ENCODE assay signal across 2 cellular contexts in the genomic region with DNA sequence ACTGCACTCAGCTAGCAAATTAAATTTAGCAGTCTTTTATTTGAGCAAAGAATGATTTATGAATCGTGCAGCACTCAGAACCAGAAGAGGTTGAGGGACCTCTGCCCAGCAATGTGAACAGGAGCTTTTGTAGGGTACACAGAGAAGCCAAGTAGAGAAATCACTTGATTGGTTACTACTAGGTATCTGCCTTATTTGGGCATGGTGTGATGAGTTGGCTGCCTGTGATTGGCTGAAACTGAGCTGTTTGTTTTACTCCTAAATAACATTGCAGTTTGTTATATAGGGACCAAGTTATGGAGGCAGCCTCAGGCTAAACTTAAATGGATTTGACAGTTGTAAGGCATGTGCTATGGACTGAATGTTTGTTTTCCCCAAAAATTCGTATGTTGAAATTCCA.
TF ChIP-seq lines count a peak whose summit lies in the region.

No MANE protein-coding gene starts in this region.

TF ChIP-seq in HepG2, 621 proteins besides CTCF, POLR2A, EP300 and RAD21:
- TF ChIP-seq LCORL (IDR thresholded peaks at IDR 0.05) (no peak), LCORL (CRISPR knock-in tag; IDR thresholded peaks at IDR 0.05) (no peak), HDAC6 (IDR thresholded peaks at IDR 0.05; ENCODE audit: low read depth, low read length) (no peak), ZNF891 (CRISPR knock-in tag; IDR thresholded peaks at IDR 0.05) (no peak), ZFX (CRISPR knock-in tag; IDR thresholded peaks at IDR 0.05; ENCODE audit: low read depth) (no peak), JUN (CRISPR knock-in tag; IDR thresholded peaks at IDR 0.05) (no peak), RCOR2 (CRISPR knock-in tag; IDR thresholded peaks at IDR 0.05) (no peak), SRF (IDR thresholded peaks at IDR 0.05; ENCODE audit: low read depth, low read length) (peak; percentile 73)

TF ChIP-seq in H1, 55 proteins besides CTCF, POLR2A, EP300 and RAD21:
- peak; percentile 67 for TF ChIP-seq SRF (IDR thresholded peaks at IDR 0.05; ENCODE audit: low read depth, low read length)
- no peak for TF ChIP-seq JUND (IDR thresholded peaks at IDR 0.05; ENCODE audit: low read length)
